1 cellular context compared by ENCODE assay signal in the genomic region with DNA sequence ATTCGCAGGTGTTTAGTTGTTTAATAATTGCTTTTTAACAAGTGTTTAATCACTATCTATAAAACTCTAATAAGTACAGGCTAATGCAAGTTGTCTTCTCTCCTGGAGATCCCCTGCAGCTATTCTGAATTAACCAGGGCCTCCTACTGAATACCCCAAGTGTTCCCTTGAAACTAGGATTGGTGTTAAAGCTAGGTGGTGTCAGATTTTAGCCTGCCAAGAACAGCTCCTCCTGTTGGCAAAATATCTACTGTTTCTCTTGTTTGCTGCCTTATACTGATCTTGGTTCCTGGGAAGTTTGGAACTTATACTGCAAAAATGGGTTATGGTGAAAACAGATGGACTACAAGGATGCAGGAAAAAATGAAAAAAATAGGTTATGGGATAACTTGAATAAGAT.
TF ChIP-seq lines count a peak whose summit lies in the region.

No MANE protein-coding gene starts in this region.

TF ChIP-seq in HCT116, 20 proteins besides CTCF, POLR2A, EP300 and RAD21 (continued from another document):
- TF ChIP-seq, protein P1, sequence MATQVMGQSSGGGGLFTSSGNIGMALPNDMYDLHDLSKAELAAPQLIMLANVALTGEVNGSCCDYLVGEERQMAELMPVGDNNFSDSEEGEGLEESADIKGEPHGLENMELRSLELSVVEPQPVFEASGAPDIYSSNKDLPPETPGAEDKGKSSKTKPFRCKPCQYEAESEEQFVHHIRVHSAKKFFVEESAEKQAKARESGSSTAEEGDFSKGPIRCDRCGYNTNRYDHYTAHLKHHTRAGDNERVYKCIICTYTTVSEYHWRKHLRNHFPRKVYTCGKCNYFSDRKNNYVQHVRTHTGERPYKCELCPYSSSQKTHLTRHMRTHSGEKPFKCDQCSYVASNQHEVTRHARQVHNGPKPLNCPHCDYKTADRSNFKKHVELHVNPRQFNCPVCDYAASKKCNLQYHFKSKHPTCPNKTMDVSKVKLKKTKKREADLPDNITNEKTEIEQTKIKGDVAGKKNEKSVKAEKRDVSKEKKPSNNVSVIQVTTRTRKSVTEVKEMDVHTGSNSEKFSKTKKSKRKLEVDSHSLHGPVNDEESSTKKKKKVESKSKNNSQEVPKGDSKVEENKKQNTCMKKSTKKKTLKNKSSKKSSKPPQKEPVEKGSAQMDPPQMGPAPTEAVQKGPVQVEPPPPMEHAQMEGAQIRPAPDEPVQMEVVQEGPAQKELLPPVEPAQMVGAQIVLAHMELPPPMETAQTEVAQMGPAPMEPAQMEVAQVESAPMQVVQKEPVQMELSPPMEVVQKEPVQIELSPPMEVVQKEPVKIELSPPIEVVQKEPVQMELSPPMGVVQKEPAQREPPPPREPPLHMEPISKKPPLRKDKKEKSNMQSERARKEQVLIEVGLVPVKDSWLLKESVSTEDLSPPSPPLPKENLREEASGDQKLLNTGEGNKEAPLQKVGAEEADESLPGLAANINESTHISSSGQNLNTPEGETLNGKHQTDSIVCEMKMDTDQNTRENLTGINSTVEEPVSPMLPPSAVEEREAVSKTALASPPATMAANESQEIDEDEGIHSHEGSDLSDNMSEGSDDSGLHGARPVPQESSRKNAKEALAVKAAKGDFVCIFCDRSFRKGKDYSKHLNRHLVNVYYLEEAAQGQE (IDR thresholded peaks at IDR 0.05; ENCODE audit: low read depth) = no peak
- no peak for TF ChIP-seq SP1 (IDR thresholded peaks at IDR 0.05; ENCODE audit: low read depth)
- TF ChIP-seq YY1 (IDR thresholded peaks at IDR 0.05; ENCODE audit: extremely low read depth, insufficient replicate concordance, low read depth, low read length) = no peak
- no peak for TF ChIP-seq EZH2phosphoT487 (IDR thresholded peaks at IDR 0.05; ENCODE audit: borderline replicate concordance)
- no peak for TF ChIP-seq EZH2 (IDR thresholded peaks at IDR 0.05)
